ENCODE assay signal across 8 cellular contexts in genomic region chr15:63834500-63835210, GRCh38. TPM values are rescaled to one million over a fixed set of nuclear protein-coding genes. Genes with fewer than 3 reads are reported as not detected.
A peak's percentile ranks its signal among the peaks of the same experiment; 100 is the strongest.
DNase-seq lines count a peak whose midpoint lies in the region; ATAC-seq and TF ChIP-seq lines count a peak whose summit lies in the region.

No MANE protein-coding gene starts in this region.

- DNase-seq in LNCaP clone FGC (ENCODE audit: low read depth) (no peak), natural killer cell (no peak), dermis blood vessel endothelial cell (no peak), NCI-H69 (lab: John Stamatoyannopoulos, UW) (no peak), Ammon's horn (ENCODE audit: low spot score) (no peak)

- H3K4me1 Mint-ChIP-seq in dendritic cell treated with granulocyte-macrophage colony-stimulating factor and Interleukin-4, amounts not matched to agents 40 ng/mL and 50 ng/mL, for 4 days (ENCODE audit: low read depth), result peaks cover 33% of the 10 kb centered on the region
- H3K4me1 Mint-ChIP-seq in natural killer cell, result peaks cover 42 to 51% of the 10 kb centered on the region in 2 donors

- peaks cover 12% of the 10 kb centered on the region for H3K27me3 Mint-ChIP-seq in dendritic cell treated with granulocyte-macrophage colony-stimulating factor and Interleukin-4, amounts not matched to agents 40 ng/mL and 50 ng/mL, for 4 days
- peaks cover 0 to 7% of the 10 kb centered on the region in 2 donors for H3K27me3 Mint-ChIP-seq in natural killer cell (ENCODE audit: low read depth in 2 of 2)

- H3K36me3 Mint-ChIP-seq in dendritic cell treated with granulocyte-macrophage colony-stimulating factor and Interleukin-4, amounts not matched to agents 40 ng/mL and 50 ng/mL, for 4 days (ENCODE audit: low read depth), result peaks cover 14% of the 10 kb centered on the region
- no peaks in the 10 kb centered on the region for H3K36me3 Mint-ChIP-seq in natural killer cell

- TF ChIP-seq CTCF in C4-2B (conservative IDR thresholded peaks at IDR 0.05) (no peak), LNCaP clone FGC (IDR thresholded peaks at IDR 0.05; ENCODE audit: control insufficient read depth, extremely low read depth, insufficient read depth) (no peak), natural killer cell (IDR thresholded peaks at IDR 0.05) (no peak)

- H3K9me3 Mint-ChIP-seq in dendritic cell treated with granulocyte-macrophage colony-stimulating factor and Interleukin-4, amounts not matched to agents 40 ng/mL and 50 ng/mL, for 4 days, result no peaks in the 10 kb centered on the region
- no peaks in the 10 kb centered on the region for H3K9me3 Mint-ChIP-seq in natural killer cell

- peak overlapping the region; percentile 87 for H3K4me3 Mint-ChIP-seq in dendritic cell treated with granulocyte-macrophage colony-stimulating factor and Interleukin-4, amounts not matched to agents 40 ng/mL and 50 ng/mL, for 4 days
- H3K4me3 Mint-ChIP-seq in natural killer cell, result peak overlapping the region; percentile 98

- no peak for ATAC-seq in natural killer cell
- no peak for ATAC-seq in HG03025 (IDR thresholded peaks at IDR 0.05; ENCODE audit: low FRiP score, unreplicated experiment)

- peak overlapping the region; percentile 96 for H3K27ac Mint-ChIP-seq in dendritic cell treated with granulocyte-macrophage colony-stimulating factor and Interleukin-4, amounts not matched to agents 40 ng/mL and 50 ng/mL, for 4 days
- peak overlapping the region; percentile 95 to 98 for H3K27ac Mint-ChIP-seq in natural killer cell

- intact Hi-C loops in dendritic cell treated with granulocyte-macrophage colony-stimulating factor and Interleukin-4, amounts not matched to agents 40 ng/mL and 50 ng/mL, for 4 days (cut with micrococcal nuclease), result loop anchor here (5.0 kb wide), 1 partner anchor 58 kb away; no protein-coding TSS in a partner anchor
- intact Hi-C loops in natural killer cell (cut with micrococcal nuclease), result no loop called here

- peak overlapping the region; percentile 90 for H3K4me3 ChIP-seq in LNCaP clone FGC (ENCODE audit: low read depth, low read length)

- H3K27ac ChIP-seq in C4-2B, result peak overlapping the region; percentile 98

RNA-seq across cellular contexts. Expression of gene HERC1, which starts 0.9 kb away (rescaled TPM):
- total RNA-seq in natural killer cell (100 to 1,000 TPM; 219 to 259 (median 258) TPM), dermis blood vessel endothelial cell (327 and 331 TPM in 2 replicates)
